Comparison of ENCODE assay signal across 18 cellular contexts in the genomic region with DNA sequence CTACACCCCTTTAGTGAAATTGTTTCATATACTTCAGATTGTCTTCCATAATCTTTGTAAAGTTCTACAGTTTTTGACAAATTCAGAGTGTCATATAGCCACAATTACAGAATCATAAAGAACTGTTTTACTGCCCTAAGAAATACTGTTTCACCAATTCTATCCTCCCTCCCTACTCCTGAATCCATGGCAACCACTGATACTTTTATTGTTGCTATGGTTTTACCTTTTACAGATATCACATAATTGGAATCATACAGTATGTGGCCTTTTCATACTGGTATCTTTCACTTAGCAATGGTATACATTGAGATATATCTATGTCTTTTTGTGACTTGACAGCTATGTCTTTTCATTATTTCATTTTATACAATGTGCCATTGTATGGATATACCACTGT.
"Had no signal": no experiment of that assay in that cellular context is flagged by ENCODE, and none has a peak within 500 bp of the region (broad histone marks: within the 10 kb centered on the region; RNA-seq: fewer than 3 reads in every experiment).

No MANE protein-coding gene starts in this region.

- DNase-seq: Karpas-422, KG1, MG63, NCI-H1092, NCI-H1105 treated with DMSO at 0.1 percent for 48 hours, NCI-H1417 treated with DMSO at 0.1 percent for 48 hours, NCI-H146, NCI-H1694 treated with DMSO at 0.1 percent for 48 hours, NCI-H1930, NCI-H2081, NCI-H2107, NCI-H2227 treated with DMSO at 0.1 percent for 48 hours, NCI-H524, NCI-H526 treated with DMSO at 0.1 percent for 48 hours, NCI-H774, Right ventricle myocardium superior, RPMI8226 had no signal

- H3K9me3 ChIP-seq: MG63 had no signal

- H3K27me3 ChIP-seq: MG63 had no signal

- H3K4me3 ChIP-seq: MG63 had no signal

- ATAC-seq: SK-N-SH treated with all-trans-retinoic acid at 6 μM for 48 hours had no signal
